In the genomic region with DNA sequence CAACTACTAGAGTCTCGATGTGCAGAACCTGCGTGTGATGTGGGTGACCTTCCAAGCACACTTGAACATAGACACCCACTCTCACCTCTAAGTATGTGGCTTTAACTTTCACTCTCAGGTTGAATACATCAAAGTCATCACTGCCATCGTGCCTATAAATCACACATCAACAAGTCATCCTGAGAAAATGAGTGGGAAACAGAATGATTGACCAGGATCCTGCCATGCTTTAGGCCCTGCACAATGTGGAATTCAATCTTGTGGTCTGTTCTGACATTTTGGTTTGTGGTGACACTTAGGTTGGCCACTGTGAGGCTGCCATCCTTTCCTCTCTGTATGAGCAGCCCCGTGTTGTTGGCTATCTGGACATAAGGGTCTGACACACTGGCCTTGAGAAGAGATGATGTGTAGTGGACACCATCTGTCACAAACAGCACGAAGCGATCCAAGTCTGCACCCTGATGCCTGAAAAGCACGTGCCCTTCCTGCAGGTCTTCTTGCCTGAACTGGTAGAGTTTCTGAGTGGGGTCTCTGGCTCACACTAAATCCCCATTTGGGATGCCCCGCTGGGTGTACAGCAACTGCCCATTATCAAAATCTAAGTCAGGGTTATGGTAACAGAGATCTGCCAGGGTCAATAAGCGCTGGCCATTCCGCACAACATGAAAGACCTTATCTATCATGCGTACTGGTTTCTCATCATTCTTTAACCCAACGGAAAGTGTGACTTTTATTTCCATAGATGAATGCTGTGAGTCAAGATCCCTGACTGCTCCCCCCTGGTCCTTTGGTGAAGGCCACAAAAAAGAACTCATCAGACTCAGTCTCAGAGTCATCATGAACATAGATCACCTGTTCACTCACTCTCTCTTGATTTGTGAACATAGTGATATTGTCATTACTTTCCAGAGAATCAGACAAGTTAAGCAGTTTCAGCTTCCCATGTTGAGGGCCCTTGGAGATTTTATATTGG, we compare ENCODE assay signal across 18 cellular contexts.
DNase-seq lines count a peak whose midpoint lies in the region; ATAC-seq and TF ChIP-seq lines count a peak whose summit lies in the region.
"Had no signal": no experiment of that assay in that cellular context is flagged by ENCODE, and none has a peak within 500 bp of the region (broad histone marks: within the 10 kb centered on the region; RNA-seq: fewer than 3 reads in every experiment).

No MANE protein-coding gene starts in this region.

- ATAC-seq in GM19463 (IDR thresholded peaks at IDR 0.05; ENCODE audit: unreplicated experiment) = peak; percentile 47
- ATAC-seq in HG03175 (IDR thresholded peaks at IDR 0.05; ENCODE audit: unreplicated experiment) = no peak
- no peak for ATAC-seq in GM19455 (IDR thresholded peaks at IDR 0.05; ENCODE audit: unreplicated experiment)

- no peaks in the 10 kb centered on the region for H3K9me3 ChIP-seq in HAP-1
- H3K9me3 ChIP-seq: spleen, suprapubic skin had no signal

- TF ChIP-seq CTCF in GM12865 (IDR thresholded peaks at IDR 0.05; ENCODE audit: insufficient read depth, low read depth, low read length, missing control alignments) = no peak

- H3K27me3 ChIP-seq in HAP-1 (ENCODE audit: low read depth) = peaks cover 8% of the 10 kb centered on the region
- H3K27me3 ChIP-seq: cardiac muscle cell, spleen, suprapubic skin had no signal

- H3K4me3 ChIP-seq in GM12865 (ENCODE audit: low read depth, low read length) (no peak overlapping the region), HAP-1 (no peak overlapping the region)
- H3K4me3 ChIP-seq: cardiac muscle cell, dorsolateral prefrontal cortex, spleen, suprapubic skin had no signal

- no peaks in the 10 kb centered on the region for H3K4me1 ChIP-seq in HAP-1

- DNase-seq in GM12865 (ENCODE audit: low read depth) (peak; percentile 21), HAP-1 (ENCODE audit: low spot score in 2 of 2) (no peak)
- DNase-seq in activated T-cell treated with anti-CD3 and anti-CD28 coated beads, Interleukin-2, amount 50 U/mL, for 48 hours = peak; percentile 65 to 68
- peak; percentile 27 to 28 for DNase-seq in stimulated activated CD4-positive, alpha-beta T cell treated with anti-CD3 and anti-CD28 coated beads, Interleukin-2, amount 100 ng/mL, for 24 hours
- DNase-seq: amniotic stem cell, COR-L47, dorsolateral prefrontal cortex, H9, kidney glomerular epithelial cell, NCI-H1048, NCI-H2081, NCI-H524, spleen had no signal

- in situ Hi-C loops in HAP-1 (cut with MboI; ENCODE audit: low sequenced_read_pairs) = loop anchor here (10.0 to 25.0 kb wide), 2 partner anchors 354 to 606 kb away; a partner anchor contains a TSS

- H3K36me3 ChIP-seq in HAP-1 (replicated peaks) = no peaks in the 10 kb centered on the region
- H3K36me3 ChIP-seq: cardiac muscle cell, spleen, suprapubic skin had no signal

Comparison
In these comparisons a context has a peak if more than half of its experiments do, and no peak if none do; other contexts are left out.
1. DNase-seq: peak in GM12865 (single experiment), activated T-cell treated with anti-CD3 and anti-CD28 coated beads, Interleukin-2, amount 50 U/mL, for 48 hours (2 of 2) and stimulated activated CD4-positive, alpha-beta T cell treated with anti-CD3 and anti-CD28 coated beads, Interleukin-2, amount 100 ng/mL, for 24 hours (2 of 2); none in HAP-1 (0 of 2).